In the genomic region with DNA sequence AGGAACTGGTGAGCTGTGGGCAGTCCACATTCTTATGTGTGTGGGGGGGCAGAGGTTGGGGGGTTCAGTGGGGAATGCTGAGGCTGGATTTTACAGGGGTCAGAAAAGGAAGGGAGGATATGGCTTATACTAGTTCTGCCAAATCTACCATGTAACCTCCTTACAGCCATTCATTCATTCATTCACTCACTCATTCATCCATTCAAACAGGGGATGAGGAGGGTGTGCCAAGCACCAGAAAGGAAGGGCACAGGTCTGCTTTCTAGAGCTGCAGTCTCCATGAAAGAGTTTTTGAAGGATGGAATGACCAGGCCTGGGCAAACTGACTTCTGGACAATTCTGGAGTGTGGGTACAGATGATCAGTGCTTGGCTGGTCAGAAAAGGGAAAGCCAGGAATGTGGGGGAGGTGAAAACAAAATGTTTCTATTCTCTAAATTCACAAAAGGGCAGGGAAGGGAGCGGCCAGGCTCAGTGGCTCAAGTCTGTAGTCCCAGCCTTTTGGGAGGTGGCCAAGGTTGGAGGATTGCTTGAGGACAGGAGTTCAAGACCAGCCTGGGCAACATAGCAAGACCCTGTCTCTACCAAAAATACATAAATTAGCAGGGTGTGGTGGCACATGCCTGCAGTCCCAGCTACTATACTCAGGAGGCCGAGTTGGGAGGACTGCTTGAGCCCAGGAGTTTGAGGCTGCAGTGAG, we compare ENCODE assay signal across 18 cellular contexts.
"Had no signal": no experiment of that assay in that cellular context is flagged by ENCODE, and none has a peak within 500 bp of the region (broad histone marks: within the 10 kb centered on the region; RNA-seq: fewer than 3 reads in every experiment).

No MANE protein-coding gene starts in this region.

- H3K4me3 ChIP-seq: colonic mucosa, esophagus muscularis mucosa, left lung, upper lobe of right lung had no signal

- ATAC-seq: activated CD8-positive, alpha-beta memory T cell treated with anti-CD3 and anti-CD28 coated beads, Interleukin-2, amount 10 ng/mL, durations not matched to agents 7 days and 5 days; left lung; naive thymus-derived CD8-positive, alpha-beta T cell had no signal

- H3K9me3 ChIP-seq: colonic mucosa, upper lobe of right lung had no signal

- DNase-seq: activated CD4-positive, alpha-beta T cell treated with anti-CD3 and anti-CD28 coated beads for 1 hour; activated CD4-positive, alpha-beta T cell treated with anti-CD3 and anti-CD28 coated beads, Interleukin-2, amount 50 U/mL, for 4 hours; activated CD8-positive, alpha-beta memory T cell treated with anti-CD3 and anti-CD28 coated beads, Interleukin-2, amount 10 ng/mL, durations not matched to agents 7 days and 5 days; activated effector memory CD4-positive, alpha-beta T cell treated with Interleukin-2 at 50 U/mL for 16 hours; activated naive CD4-positive, alpha-beta T cell treated with anti-CD3 and anti-CD28 coated beads, Interleukin-2, amount 50 U/mL, for 16 hours; activated T-cell treated with anti-CD3 and anti-CD28 coated beads, Interleukin-2, amount 50 U/mL, for 24 hours; colonic mucosa; hippocampal formation; kidney; left lung; posterior cingulate gyrus; retina; stimulated activated CD4-positive, alpha-beta T cell treated with anti-CD3 and anti-CD28 coated beads, Interleukin-4, amount 100 ng/mL, for 1 hour; stimulated activated naive CD4-positive, alpha-beta T cell treated with Interleukin-2 at 50 U/mL for 16 hours; upper lobe of right lung had no signal

- H3K27me3 ChIP-seq: colonic mucosa, esophagus muscularis mucosa, left lung, upper lobe of right lung had no signal

- H3K36me3 Mint-ChIP-seq: naive thymus-derived CD8-positive, alpha-beta T cell; T-cell had no signal

- H3K4me1 ChIP-seq: colonic mucosa, esophagus muscularis mucosa had no signal

- H3K36me3 ChIP-seq: colonic mucosa, esophagus muscularis mucosa, left lung, upper lobe of right lung had no signal

- H3K27ac ChIP-seq: colonic mucosa, esophagus muscularis mucosa, upper lobe of right lung had no signal

- H3K27ac Mint-ChIP-seq: activated CD8-positive, alpha-beta memory T cell treated with anti-CD3 and anti-CD28 coated beads, Interleukin-2, amount 10 ng/mL, durations not matched to agents 7 days and 5 days; activated T-cell treated with anti-CD3 and anti-CD28 coated beads, Interleukin-2, amount 50 U/mL, for 24 hours; T-cell had no signal

- H3K27me3 Mint-ChIP-seq: T-cell had no signal

- H3K4me3 Mint-ChIP-seq: activated CD8-positive, alpha-beta memory T cell treated with anti-CD3 and anti-CD28 coated beads, Interleukin-2, amount 10 ng/mL, durations not matched to agents 7 days and 5 days; activated T-cell treated with anti-CD3 and anti-CD28 coated beads, Interleukin-2, amount 50 U/mL, for 24 hours; T-cell had no signal
